9 cellular contexts compared by ENCODE assay signal in genomic region chr4:5890063-5890727, GRCh38. TPM values are rescaled to one million over a fixed set of nuclear protein-coding genes. Genes with fewer than 3 reads are reported as not detected.
DNase-seq lines count a peak whose midpoint lies in the region; ATAC-seq and TF ChIP-seq lines count a peak whose summit lies in the region.
"Had no signal": no experiment of that assay in that cellular context is flagged by ENCODE, and none has a peak within 500 bp of the region (broad histone marks: within the 10 kb centered on the region; RNA-seq: fewer than 3 reads in every experiment).

No MANE protein-coding gene starts in this region.

- no peak overlapping the region for H3K27ac ChIP-seq in esophagus muscularis mucosa (replicated peaks in 1 of 4)
- H3K27ac ChIP-seq in rectal smooth muscle tissue (ENCODE audit: low read depth, low read length), result no peak overlapping the region
- H3K27ac ChIP-seq in foreskin keratinocyte, result no peak overlapping the region

- ATAC-seq in foreskin keratinocyte, result no peak
- no peak for ATAC-seq in GM21528 (IDR thresholded peaks at IDR 0.05; ENCODE audit: low FRiP score, unreplicated experiment)
- ATAC-seq in HG02884 (IDR thresholded peaks at IDR 0.05; ENCODE audit: unreplicated experiment), result no peak
- ATAC-seq in GM18861 (IDR thresholded peaks at IDR 0.05; ENCODE audit: unreplicated experiment), result no peak

- CTCF ChIA-PET in HEK293T (lab: Yijun Ruan, JAX), result no interaction called here

- no peak for TF ChIP-seq EP300 in esophagus muscularis mucosa (IDR thresholded peaks at IDR 0.05)

- POLR2A ChIA-PET in HEK293T (lab: Yijun Ruan, JAX), result no interaction called here

- H3K9ac ChIP-seq in rectal smooth muscle tissue (ENCODE audit: low read length), result no peak overlapping the region

- H3K9me3 ChIP-seq in esophagus muscularis mucosa, result no peaks in the 10 kb centered on the region

- H3K4me3 ChIP-seq in esophagus muscularis mucosa (peak overlapping the region; percentile 8 to 33 (median 20)), rectal smooth muscle tissue (ENCODE audit: low read length) (peak overlapping the region; percentile 23)

- H3K27me3 ChIP-seq in esophagus muscularis mucosa, result peaks cover 6 to 100% (median 58%) of the 10 kb centered on the region in 4 donors
- H3K27me3 ChIP-seq in rectal smooth muscle tissue (ENCODE audit: control insufficient read depth, insufficient read depth, low read length), result peaks cover 45% of the 10 kb centered on the region
- peaks cover 92% of the 10 kb centered on the region for H3K27me3 ChIP-seq in foreskin keratinocyte

- peaks cover 21 to 63% (median 49%) of the 10 kb centered on the region in 4 donors for H3K4me1 ChIP-seq in esophagus muscularis mucosa
- H3K4me1 ChIP-seq in rectal smooth muscle tissue (ENCODE audit: control insufficient read depth, insufficient read depth, low read length), result peaks cover 3% of the 10 kb centered on the region
- no peaks in the 10 kb centered on the region for H3K4me1 ChIP-seq in foreskin keratinocyte

- WGBS in esophagus muscularis mucosa, result 1% methylated on average over 20 of the region's 41 CpGs

- intact Hi-C loops in esophagus muscularis mucosa (cut with DNase I), result no loop called here

- DNase-seq in HEK293T (ENCODE audit: extremely low spot score) (peak; percentile 82), NCI-H446 treated with DMSO at 0.1 percent for 48 hours (lab: John Stamatoyannopoulos, UW) (peak; percentile 72), esophagus muscularis mucosa (ENCODE audit: extremely low spot score) (no peak), foreskin keratinocyte (no peak)
- DNase-seq: activated CD4-positive, alpha-beta T cell treated with anti-CD3 and anti-CD28 coated beads for 1 hour had no signal

- no peak for TF ChIP-seq POLR2A in esophagus muscularis mucosa (IDR thresholded peaks at IDR 0.05; ENCODE audit: low read depth)

- TF ChIP-seq CTCF in esophagus muscularis mucosa (IDR thresholded peaks at IDR 0.05) (no peak), foreskin keratinocyte (conservative IDR thresholded peaks at IDR 0.05) (no peak)

- H3K36me3 ChIP-seq in esophagus muscularis mucosa, result no peaks in the 10 kb centered on the region
- no peaks in the 10 kb centered on the region for H3K36me3 ChIP-seq in rectal smooth muscle tissue (ENCODE audit: control insufficient read depth, insufficient read depth, low read length)

TF ChIP-seq in HEK293T, 16 proteins besides CTCF, POLR2A, EP300 and RAD21:
- TF ChIP-seq PKNOX1 (IDR thresholded peaks at IDR 0.05) (no peak), L3MBTL2 (conservative IDR thresholded peaks at IDR 0.05) (peak; percentile 56), FOXA1 (IDR thresholded peaks at IDR 0.05) (no peak)

RNA-seq across cellular contexts. Expression of gene CRMP1, which starts 2.7 kb away (rescaled TPM):
- total RNA-seq in esophagus muscularis mucosa (1 to 10 TPM; 1.2 to 4.0 (median 2.3) TPM), foreskin keratinocyte (not detected in 2 replicates)
- not detected in 2 replicates for polyA plus RNA-seq in foreskin keratinocyte

Comparison
In these comparisons a context has a peak if more than half of its experiments do, and no peak if none do; other contexts are left out.
1. DNase-seq: peak in HEK293T (single experiment) and NCI-H446 treated with DMSO at 0.1 percent for 48 hours (single experiment); none in esophagus muscularis mucosa (single experiment) and foreskin keratinocyte (0 of 2).